In the genomic region with DNA sequence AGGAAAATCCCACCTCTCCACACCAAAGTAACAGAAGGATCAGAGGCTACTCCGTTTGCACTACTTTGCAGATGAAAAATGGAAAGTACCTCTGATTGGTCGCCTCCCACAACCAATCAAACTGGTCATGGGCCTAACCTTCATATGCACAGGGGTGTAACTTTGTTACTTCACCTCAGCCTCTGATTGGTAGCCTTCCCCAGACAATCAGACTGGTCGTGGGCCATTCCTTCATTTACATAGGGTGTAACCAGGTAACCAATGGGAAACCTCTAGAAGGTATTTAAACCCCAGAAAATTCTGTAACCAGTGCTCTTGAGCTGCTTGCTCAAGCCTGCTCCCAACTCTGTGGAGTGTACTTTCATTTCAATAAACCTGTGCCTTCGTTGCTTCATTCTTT, we compare ENCODE assay signal across 24 cellular contexts. TPM values are rescaled to one million over a fixed set of nuclear protein-coding genes. Genes with fewer than 3 reads are reported as not detected.
DNase-seq lines count a peak whose midpoint lies in the region; ATAC-seq, FAIRE-seq and TF ChIP-seq lines count a peak whose summit lies in the region.
"Had no signal": no experiment of that assay in that cellular context is flagged by ENCODE, and none has a peak within 500 bp of the region (broad histone marks: within the 10 kb centered on the region; RNA-seq: fewer than 3 reads in every experiment).

No MANE protein-coding gene starts in this region.

- DNase-seq in A549 (ENCODE audit: low read depth in 1 of 2, low spot score in 1 of 2) (peak in 1 of 2 experiments; percentile 57), Daoy (ENCODE audit: low read depth) (peak; percentile 21), NCI-H748 (lab: John Stamatoyannopoulos, UW; ENCODE audit: unreplicated experiment) (peak; percentile 69), GM12878 (ENCODE audit: low read depth, low spot score) (no peak), Ammon's horn (ENCODE audit: low spot score) (no peak)
- DNase-seq: activated CD4-positive, alpha-beta T cell treated with anti-CD3 and anti-CD28 coated beads for 36 hours; activated effector memory CD4-positive, alpha-beta T cell treated with anti-CD3 and anti-CD28 coated beads, Interleukin-2, amount 50 U/mL, for 16 hours; Caco-2; DMS79; GF-D8; GOT3; hippocampal formation; left colon; NCI-H1436; NCI-H446; stimulated activated CD4-positive, alpha-beta T cell treated with anti-CD3 and anti-CD28 coated beads, Interleukin-15, amount 100 ng/mL, for 24 hours; stimulated activated CD4-positive, alpha-beta T cell treated with anti-CD3 and anti-CD28 coated beads, Interleukin-4, amount 100 ng/mL, for 4 hours had no signal

- no peaks in the 10 kb centered on the region for H3K79me2 ChIP-seq in GM12878 (ENCODE audit: control insufficient read depth, insufficient read depth, low read length)

- H3K36me3 ChIP-seq in GM12878 (ENCODE audit: control insufficient read depth in 2 of 2, insufficient read depth in 2 of 2, low read length in 1 of 2), result no peaks in the 10 kb centered on the region
- H3K36me3 ChIP-seq: tibial nerve had no signal

- H2AFZ ChIP-seq in GM12878 (ENCODE audit: control insufficient read depth, low read depth, low read length), result no peak overlapping the region

- no peaks in the 10 kb centered on the region for H3K9me3 ChIP-seq in A549
- H3K9me3 ChIP-seq in GM12878 (replicated peaks; ENCODE audit: control insufficient read depth, insufficient read depth, low read length), result no peaks in the 10 kb centered on the region; the same call in 2 of the 3 replicates
- H3K9me3 ChIP-seq: Caco-2, tibial nerve had no signal

- H3K9ac ChIP-seq in GM12878 (ENCODE audit: control insufficient read depth, insufficient read depth, low read length), result no peak overlapping the region
- H3K9ac ChIP-seq: KMS-11 had no signal

- SMC1A ChIA-PET in GM12878 (lab: Charles Lee; ENCODE audit: uncharacterized antibody, unreplicated experiment), result no interaction called here

- POLR2A ChIA-PET in A549 (lab: Yijun Ruan, JAX) (no interaction called here), GM12878 (lab: Charles Lee) (no interaction called here)

- RAD21 ChIA-PET in GM12878 (lab: Charles Lee; ENCODE audit: unreplicated experiment), result no interaction called here

- intact Hi-C loops in GM12878 (cut with micrococcal nuclease; ENCODE audit: unreplicated experiment), result no loop called here

- FAIRE-seq in A549 (lab: Jason Lieb, UNC) (no peak), GM12878 (lab: Jason Lieb, UNC) (no peak)
- FAIRE-seq: endothelial cell of umbilical vein had no signal

- BruUV-seq in GM12878 (replicated peaks; lab: Mats Ljungman, UMichigan), result no TSS peak

- H3K4me1 ChIP-seq in A549 (no peaks in the 10 kb centered on the region), GM12878 (ENCODE audit: control insufficient read depth, insufficient read depth, low read length) (no peaks in the 10 kb centered on the region)
- H3K4me1 ChIP-seq: Caco-2, tibial nerve had no signal

- TF ChIP-seq EP300 in A549 (IDR thresholded peaks at IDR 0.05) (no peak), GM12878 (IDR thresholded peaks at IDR 0.05; ENCODE audit: borderline replicate concordance in 1 of 2, control insufficient read depth in 1 of 2, low read depth in 2 of 2, low read length in 2 of 2) (no peak)

- CTCF ChIA-PET in A549 (lab: Yijun Ruan, JAX), result no interaction called here
- CTCF ChIA-PET in GM12878 (lab: Yijun Ruan, JAX), result no interaction called here

- H3K4me2 ChIP-seq in A549, result peak overlapping the region; percentile 15; the same call in 1 of the 3 replicates
- H3K4me2 ChIP-seq in GM12878 (ENCODE audit: control insufficient read depth, insufficient read depth), result no peak overlapping the region
- H3K4me2 ChIP-seq: KMS-11 had no signal

- H3K27ac ChIP-seq in A549, result no peak overlapping the region
- no peak overlapping the region for H3K27ac ChIP-seq in GM12878 (ENCODE audit: control insufficient read depth, insufficient read depth)
- H3K27ac ChIP-seq: KMS-11, tibial nerve had no signal

- H3K4me3 ChIP-seq in A549 (no peak overlapping the region), GM12878 (no peak overlapping the region)
- H3K4me3 ChIP-seq: tibial nerve had no signal

- ATAC-seq in A549 (peak; percentile 59 to 89; a peak in 4 of 6 replicates), GM12878 (peak; percentile 35; the same call in 1 of the 3 replicates), GM19351 (IDR thresholded peaks at IDR 0.05; ENCODE audit: unreplicated experiment) (no peak), GM18498 (IDR thresholded peaks at IDR 0.05; ENCODE audit: unreplicated experiment) (no peak)
- ATAC-seq: activated CD4-positive, alpha-beta T cell treated with anti-CD3 and anti-CD28 coated beads for 36 hours; left colon; natural killer cell treated with Interleukin-12 subunit alpha and Interleukin-12 subunit beta and Interleukin-15 and Interleukin-18, amount 100 ng/mL, for 72 hours; Right ventricle myocardium inferior had no signal

- 43% methylated on average over 4 of the region's 4 CpGs for WGBS in A549 (ENCODE audit: missing lambda C conversion rate)
- 42% methylated on average over 4 of the region's 4 CpGs for WGBS in GM12878 (ENCODE audit: insufficient coverage, insufficient replicate concordance, low lambda C conversion rate, missing lambda C conversion rate)

- in situ Hi-C loops in GM12878 (cut with MboI), result no loop called here

- TF ChIP-seq RAD21 in A549 (conservative IDR thresholded peaks at IDR 0.05 in 1 of 2, IDR thresholded peaks at IDR 0.05 in 1 of 2), result no peak
- no peak for TF ChIP-seq RAD21 in GM12878 (IDR thresholded peaks at IDR 0.05; ENCODE audit: insufficient read depth, low read depth, low read length)

- TF ChIP-seq CTCF in A549 (IDR thresholded peaks at IDR 0.05), result no peak
- no peak for TF ChIP-seq CTCF in GM12878 (IDR thresholded peaks at IDR 0.05 in 2 of 3, conservative IDR thresholded peaks at IDR 0.05 in 1 of 3; ENCODE audit: control insufficient read depth in 2 of 3, extremely low read depth in 1 of 3, insufficient read depth in 1 of 3, low read depth in 3 of 3, low read length in 3 of 3)

- no peak for TF ChIP-seq POLR2A in A549 (IDR thresholded peaks at IDR 0.05; ENCODE audit: low read length)
- TF ChIP-seq POLR2A in GM12878 (IDR thresholded peaks at IDR 0.05; ENCODE audit: low read depth, low read length), result no peak

- H4K20me1 ChIP-seq in GM12878 (ENCODE audit: control insufficient read depth, insufficient read depth), result no peaks in the 10 kb centered on the region

- no peaks in the 10 kb centered on the region for H3K27me3 ChIP-seq in GM12878 (replicated peaks in 1 of 2; ENCODE audit: control insufficient read depth in 2 of 2, insufficient read depth in 2 of 2, low read length in 1 of 2)
- H3K27me3 ChIP-seq: tibial nerve had no signal

TF ChIP-seq in A549, 52 proteins besides CTCF, POLR2A, EP300 and RAD21 (continues in another document):
- TF ChIP-seq ZSCAN20 (CRISPR knock-in tag; IDR thresholded peaks at IDR 0.05), result no peak

RNA-seq across cellular contexts. Expression of a gene that starts 39.2 kb away (rescaled TPM):
- polyA plus RNA-seq in A549 (2011; rRNA removed) (293 and 300 TPM in 2 replicates), A549 (2017; fragmentation: RNase III; extraction: RNeasy Plus Mini Kit Qiagen cat#74134 plus additional on column Dnase treatment) (130 to 141 TPM (median 134 TPM) in 3 replicates), GM12878 (2011; rRNA removed) (62.7 and 113 TPM in 2 replicates), GM12878 (2014; fragmentation: Illumina TruSeq; extraction: Trizol) (101 and 114 TPM in 2 replicates), GM12878 (2014; fragmentation: Nextera tagmentation; extraction: Ambion mirVana) (10 to 100 TPM; 10.8 to 11.6 TPM), GM12878 (2014; rRNA removed) (106 and 116 TPM in 2 replicates), GM12878 (2016; fragmentation: Nextera tagmentation; extraction: Ambion mirVana) (10 to 100 TPM; 85.6 to 91.9 TPM)
- polyA plus RNA-seq in A549 (2012; cell fraction: cytosol; rRNA removed), result 152 and 192 TPM in 2 replicates
- polyA plus RNA-seq in A549 (2012; cell fraction: nucleus; rRNA removed), result 274 and 304 TPM in 2 replicates
- polyA minus RNA-seq in A549 (2011; rRNA and poly(A)+ RNA removed), result 312 and 352 TPM in 2 replicates
- 98.5 and 116 TPM in 2 replicates for total RNA-seq in Daoy (2014; rRNA removed; shearing (Covaris generic))
- total RNA-seq in GM12878 (2013; cell fraction: nucleolus; rRNA removed), result 204 and 220 TPM in 2 replicates
- total RNA-seq in GM12878 (2014; rRNA removed) (130 and 140 TPM in 2 replicates), GM12878 (2014; rRNA removed; fragmentation: Illumina TruSeq; extraction: Trizol) (78.0 and 82.1 TPM in 2 replicates), GM12878 (2021) (200 and 218 TPM in 2 replicates)
- 71.5 TPM for polyA plus RNA-seq in GM12878 (2011; ENCODE audit: low read depth)
- 98.3 and 104 TPM in 2 replicates for polyA plus RNA-seq in GM12878 (2011; cell fraction: cytosol; rRNA removed)
- 131 and 163 TPM in 2 replicates for polyA plus RNA-seq in GM12878 (2011; cell fraction: nucleus; rRNA removed)
- polyA plus RNA-seq in GM12878 (2012), result 62.2 and 71.3 TPM in 2 replicates
- polyA minus RNA-seq in GM12878 (2011; rRNA and poly(A)+ RNA removed), result 147 and 182 TPM in 2 replicates
- 69.5 and 91.4 TPM in 2 replicates for polyA minus RNA-seq in GM12878 (2011; cell fraction: cytosol; rRNA and poly(A)+ RNA removed)
- polyA minus RNA-seq in GM12878 (2011; cell fraction: nucleus; rRNA and poly(A)+ RNA removed), result 50.4 and 99.9 TPM in 2 replicates

RNA-seq across cellular contexts. Expression of a gene that starts 44.8 kb away (rescaled TPM):
- 25.4 and 31.7 TPM in 2 replicates for polyA plus RNA-seq in A549 (2011; rRNA removed)
- polyA plus RNA-seq in A549 (2012; cell fraction: cytosol; rRNA removed), result 23.6 and 24.4 TPM in 2 replicates
- polyA plus RNA-seq in A549 (2012; cell fraction: nucleus; rRNA removed), result 24.1 and 28.6 TPM in 2 replicates
- polyA plus RNA-seq in A549 (2017; fragmentation: RNase III; extraction: RNeasy Plus Mini Kit Qiagen cat#74134 plus additional on column Dnase treatment), result 22.8 to 27.2 TPM (median 23.6 TPM) in 3 replicates
- polyA minus RNA-seq in A549 (2011; rRNA and poly(A)+ RNA removed), result 30.5 and 33.5 TPM in 2 replicates
- total RNA-seq in Daoy (2014; rRNA removed; shearing (Covaris generic)), result 28.4 and 28.5 TPM in 2 replicates
- 40.7 and 40.8 TPM in 2 replicates for total RNA-seq in GM12878 (2013; cell fraction: nucleolus; rRNA removed)
- 19.6 and 22.2 TPM in 2 replicates for total RNA-seq in GM12878 (2014; rRNA removed)
- 16.8 and 18.9 TPM in 2 replicates for total RNA-seq in GM12878 (2014; rRNA removed; fragmentation: Illumina TruSeq; extraction: Trizol)
- total RNA-seq in GM12878 (2021), result 15.9 and 17.1 TPM in 2 replicates
- 3.5 TPM for polyA plus RNA-seq in GM12878 (2011; ENCODE audit: low read depth)
- polyA plus RNA-seq in GM12878 (2011; rRNA removed), result 16.0 and 23.7 TPM in 2 replicates
- polyA plus RNA-seq in GM12878 (2011; cell fraction: cytosol; rRNA removed), result 39.0 and 39.3 TPM in 2 replicates
- polyA plus RNA-seq in GM12878 (2011; cell fraction: nucleus; rRNA removed), result 24.1 and 24.3 TPM in 2 replicates
- 10.1 and 10.7 TPM in 2 replicates for polyA plus RNA-seq in GM12878 (2012)
- polyA plus RNA-seq in GM12878 (2014; fragmentation: Illumina TruSeq; extraction: Trizol), result 11.1 and 13.4 TPM in 2 replicates
- polyA plus RNA-seq in GM12878 (2014; fragmentation: Nextera tagmentation; extraction: Ambion mirVana), result 10 to 100 TPM; 24.3 to 32.7 TPM
- 21.0 and 22.1 TPM in 2 replicates for polyA plus RNA-seq in GM12878 (2014; rRNA removed)
- polyA plus RNA-seq in GM12878 (2016; fragmentation: Nextera tagmentation; extraction: Ambion mirVana), result 10 to 100 TPM; 34.5 to 35.6 TPM
- polyA minus RNA-seq in GM12878 (2011; rRNA and poly(A)+ RNA removed), result 46.4 and 56.1 TPM in 2 replicates
- 10.9 and 13.9 TPM in 2 replicates for polyA minus RNA-seq in GM12878 (2011; cell fraction: cytosol; rRNA and poly(A)+ RNA removed)
- polyA minus RNA-seq in GM12878 (2011; cell fraction: nucleus; rRNA and poly(A)+ RNA removed), result 15.1 and 23.2 TPM in 2 replicates

Comparison
In these comparisons a context has a peak if more than half of its experiments do, and no peak if none do; other contexts are left out.
1. ATAC-seq: peak in A549 (2 of 2) and GM12878 (single experiment); none in GM19351 (single experiment) and GM18498 (single experiment).
2. DNase-seq: peak in Daoy (single experiment) and NCI-H748 (single experiment); none in GM12878 (single experiment) and Ammon's horn (single experiment).